ENCODE assay signal across 8 cellular contexts in genomic region chr4:24470681-24471622, GRCh38.
DNase-seq lines count a peak whose midpoint lies in the region; ATAC-seq, FAIRE-seq and TF ChIP-seq lines count a peak whose summit lies in the region.

No MANE protein-coding gene starts in this region.

- H3K27ac Mint-ChIP-seq in T-helper 17 cell = no peak overlapping the region
- H3K27ac Mint-ChIP-seq in stimulated activated effector memory CD8-positive, alpha-beta T cell treated with anti-CD3 and anti-CD28 coated beads, Interleukin-12 subunit alpha, Interleukin-12 subunit beta, amount 100 ng/mL, for 72 hours = no peak overlapping the region

- POLR2A ChIA-PET in BJ (lab: Charles Lee) = no interaction called here

- TF ChIP-seq CTCF in BJ (IDR thresholded peaks at IDR 0.05; ENCODE audit: insufficient read depth, low read depth, low read length) (no peak), right lobe of liver (IDR thresholded peaks at IDR 0.05) (no peak)

- peaks cover 8% of the 10 kb centered on the region for H3K36me3 Mint-ChIP-seq in T-helper 17 cell (ENCODE audit: low read depth)
- H3K36me3 Mint-ChIP-seq in stimulated activated effector memory CD8-positive, alpha-beta T cell treated with anti-CD3 and anti-CD28 coated beads, Interleukin-12 subunit alpha, Interleukin-12 subunit beta, amount 100 ng/mL, for 72 hours = peaks cover 13% of the 10 kb centered on the region

- in situ Hi-C loops in HAP-1 (cut with MboI; ENCODE audit: low sequenced_read_pairs) = no loop called here

- H3K4me3 Mint-ChIP-seq in T-helper 17 cell = peak overlapping the region; percentile 92
- H3K4me3 Mint-ChIP-seq in stimulated activated effector memory CD8-positive, alpha-beta T cell treated with anti-CD3 and anti-CD28 coated beads, Interleukin-12 subunit alpha, Interleukin-12 subunit beta, amount 100 ng/mL, for 72 hours = peak overlapping the region; percentile 83

- H3K4me3 ChIP-seq in BJ (ENCODE audit: low read depth, low read length) (peak overlapping the region; percentile 62), HAP-1 (peak overlapping the region; percentile 20), right lobe of liver (peak overlapping the region; percentile 35 to 61 (median 47))

- no peaks in the 10 kb centered on the region for H3K36me3 ChIP-seq in BJ (ENCODE audit: control insufficient read depth, insufficient read depth, low read length)
- no peaks in the 10 kb centered on the region for H3K36me3 ChIP-seq in HAP-1 (replicated peaks)
- H3K36me3 ChIP-seq in right lobe of liver = no peaks in the 10 kb centered on the region

- H3K4me1 Mint-ChIP-seq in T-helper 17 cell = peaks cover 37% of the 10 kb centered on the region
- peaks cover 48% of the 10 kb centered on the region for H3K4me1 Mint-ChIP-seq in stimulated activated effector memory CD8-positive, alpha-beta T cell treated with anti-CD3 and anti-CD28 coated beads, Interleukin-12 subunit alpha, Interleukin-12 subunit beta, amount 100 ng/mL, for 72 hours

- H3K9me3 ChIP-seq in HAP-1 (no peaks in the 10 kb centered on the region), T-helper 17 cell (ENCODE audit: control insufficient read depth, low read length, poor library complexity, severe bottlenecking) (no peaks in the 10 kb centered on the region), right lobe of liver (no peaks in the 10 kb centered on the region)

- H3K27ac ChIP-seq in cingulate gyrus (ENCODE audit: low read depth, low read length) (peak overlapping the region; percentile 10), right lobe of liver (no peak overlapping the region)

- ATAC-seq in T-helper 17 cell = peak; percentile 24
- peak in 3 of 4 donors; percentile 4 to 10 (median 7) for ATAC-seq in right lobe of liver
- ATAC-seq in stimulated activated effector memory CD8-positive, alpha-beta T cell treated with anti-CD3 and anti-CD28 coated beads, Interleukin-12 subunit alpha, Interleukin-12 subunit beta, amount 100 ng/mL, for 72 hours = peak; percentile 36

- peaks cover 61% of the 10 kb centered on the region for H3K27me3 Mint-ChIP-seq in T-helper 17 cell

- DNase-seq in BJ (ENCODE audit: low read depth) (no peak), HAP-1 (ENCODE audit: low spot score in 2 of 2) (peak in 1 of 2 experiments; percentile 23), T-helper 17 cell (peak in 1 of 3 donors; percentile 10), right lobe of liver (peak in 2 of 3 donors; percentile 29 to 52), AML-193 (lab: John Stamatoyannopoulos, UW) (no peak), RCC 7860 (ENCODE audit: low spot score) (no peak)
- peak; percentile 9 to 57 for DNase-seq in stimulated activated effector memory CD8-positive, alpha-beta T cell treated with anti-CD3 and anti-CD28 coated beads, Interleukin-12 subunit alpha, Interleukin-12 subunit beta, amount 100 ng/mL, for 72 hours (ENCODE audit: low spot score in 2 of 2)

- H3K27me3 ChIP-seq in BJ (ENCODE audit: control insufficient read depth, insufficient read depth, low read length) (peaks cover 13% of the 10 kb centered on the region), HAP-1 (ENCODE audit: low read depth) (peaks cover 55% of the 10 kb centered on the region), right lobe of liver (peaks cover 0 to 12% of the 10 kb centered on the region in 2 donors)

- TF ChIP-seq POLR2A in right lobe of liver (IDR thresholded peaks at IDR 0.05) = no peak

- WGBS in right lobe of liver (ENCODE audit: insufficient coverage, low coverage, low lambda C conversion rate, missing lambda C conversion rate) = 2% methylated on average over 20 of the region's 90 CpGs

- H3K4me1 ChIP-seq in HAP-1 (no peaks in the 10 kb centered on the region; the same call in 1 of the 2 replicates), right lobe of liver (peaks cover 0 to 28% (median 7%) of the 10 kb centered on the region in 4 donors)

- FAIRE-seq in RCC 7860 (lab: Jason Lieb, UNC) = no peak

- intact Hi-C loops in right lobe of liver (cut with DNase I) = no loop called here

- CTCF ChIA-PET in BJ (lab: Yijun Ruan, JAX) = interaction anchor here (0.6 to 1.5 kb wide), 5 partner anchors 10 to 518 kb away, joined by 3 to 8 read pairs (median 4); no protein-coding TSS in a partner anchor

- H3K9me3 Mint-ChIP-seq in stimulated activated effector memory CD8-positive, alpha-beta T cell treated with anti-CD3 and anti-CD28 coated beads, Interleukin-12 subunit alpha, Interleukin-12 subunit beta, amount 100 ng/mL, for 72 hours = no peaks in the 10 kb centered on the region

Comparison
In these comparisons a context has a peak if more than half of its experiments do, and no peak if none do; other contexts are left out.
1. DNase-seq: peak in right lobe of liver (2 of 3) and stimulated activated effector memory CD8-positive, alpha-beta T cell treated with anti-CD3 and anti-CD28 coated beads, Interleukin-12 subunit alpha, Interleukin-12 subunit beta, amount 100 ng/mL, for 72 hours (2 of 2); none in BJ (single experiment), AML-193 (0 of 2) and RCC 7860 (single experiment).
2. Peak in every context shown above with its lines, with median percentiles within 50 percentile points of each other: H3K4me3 ChIP-seq and ATAC-seq.